Comparison of ENCODE assay signal across 20 cellular contexts in genomic region chr6:157181649-157182048, GRCh38.
DNase-seq lines count a peak whose midpoint lies in the region; ATAC-seq and TF ChIP-seq lines count a peak whose summit lies in the region.
"Had no signal": no experiment of that assay in that cellular context is flagged by ENCODE, and none has a peak within 500 bp of the region (broad histone marks: within the 10 kb centered on the region; RNA-seq: fewer than 3 reads in every experiment).

No MANE protein-coding gene starts in this region.

- TF ChIP-seq EP300 in stomach (IDR thresholded peaks at IDR 0.05): no peak

- H3K4me3 ChIP-seq in RWPE2 (ENCODE audit: severe bottlenecking) (no peak overlapping the region), stomach (no peak overlapping the region)
- H3K4me3 ChIP-seq: left ventricle myocardium inferior, neural progenitor cell, sigmoid colon had no signal

- 43 to 64% (median 49%) methylated on average over 2 to 5 of the region's 5 CpGs for WGBS in stomach, 5 donors

- no peaks in the 10 kb centered on the region for H3K27me3 ChIP-seq in RWPE2 (ENCODE audit: insufficient read depth, poor library complexity, severe bottlenecking)
- no peaks in the 10 kb centered on the region for H3K27me3 ChIP-seq in foreskin keratinocyte
- no peaks in the 10 kb centered on the region for H3K27me3 ChIP-seq in stomach
- H3K27me3 ChIP-seq: neural progenitor cell, sigmoid colon had no signal

- TF ChIP-seq CTCF in RWPE2 (IDR thresholded peaks at IDR 0.05; ENCODE audit: poor library complexity, severe bottlenecking) (no peak), foreskin keratinocyte (conservative IDR thresholded peaks at IDR 0.05) (no peak), stomach (IDR thresholded peaks at IDR 0.05) (no peak)

- TF ChIP-seq POLR2A in stomach (IDR thresholded peaks at IDR 0.05): no peak

- DNase-seq in HuH-7 (ENCODE audit: low spot score) (peak; percentile 30), RWPE2 (ENCODE audit: low spot score) (no peak), foreskin keratinocyte (peak; percentile 46 to 67), stomach (no peak), head of caudate nucleus (no peak)
- DNase-seq in activated naive CD4-positive, alpha-beta T cell treated with Interleukin-2 at 50 U/mL for 16 hours: no peak
- DNase-seq in activated CD8-positive, alpha-beta memory T cell treated with anti-CD3 and anti-CD28 coated beads, Interleukin-2, amount 50 U/mL, for 48 hours: no peak
- DNase-seq: activated CD4-positive, alpha-beta T cell treated with anti-CD3 and anti-CD28 coated beads for 1 hour; activated CD8-positive, alpha-beta memory T cell treated with anti-CD3 and anti-CD28 coated beads for 24 hours; CD4-positive, CD25-positive, alpha-beta regulatory T cell; effector memory CD8-positive, alpha-beta T cell; GOT3; KG1; left ventricle myocardium inferior; midbrain; NCI-H1930; NCI-H345; sigmoid colon; T-helper 1 cell had no signal

- peaks cover 25% of the 10 kb centered on the region for H3K36me3 ChIP-seq in RWPE2 (ENCODE audit: low read depth)
- peaks cover 19 to 60% (median 54%) of the 10 kb centered on the region in 4 donors for H3K36me3 ChIP-seq in stomach

- intact Hi-C loops in stomach (cut with DNase I; ENCODE audit: low total_unique reads) (loop anchor here (5.0 to 10.0 kb wide), 2 partner anchors 147 to 614 kb away; no protein-coding TSS in a partner anchor), head of caudate nucleus (cut with DNase I) (loop anchor here (5.0 to 10.0 kb wide), 2 partner anchors 144 to 497 kb away; no protein-coding TSS in a partner anchor)

- peaks cover 8% of the 10 kb centered on the region for H3K4me1 ChIP-seq in RWPE2 (ENCODE audit: insufficient read depth, poor library complexity, severe bottlenecking)
- H3K4me1 ChIP-seq in foreskin keratinocyte: no peaks in the 10 kb centered on the region
- H3K4me1 ChIP-seq in stomach: peaks cover 14 to 43% (median 25%) of the 10 kb centered on the region in 4 donors
- H3K4me1 ChIP-seq: neural progenitor cell had no signal

- no peak overlapping the region for H3K27ac ChIP-seq in RWPE2 (ENCODE audit: poor library complexity, severe bottlenecking)
- no peak overlapping the region for H3K27ac ChIP-seq in foreskin keratinocyte
- peak overlapping the region; percentile 47 to 71 (median 66) for H3K27ac ChIP-seq in stomach
- H3K27ac ChIP-seq: left ventricle myocardium inferior, neural progenitor cell, sigmoid colon had no signal

- peak; percentile 94 for ATAC-seq in RWPE2 (ENCODE audit: low read depth)
- peak; percentile 94 for ATAC-seq in foreskin keratinocyte
- ATAC-seq: effector memory CD8-positive, alpha-beta T cell had no signal

- no peaks in the 10 kb centered on the region for H3K9me3 ChIP-seq in RWPE2 (ENCODE audit: severe bottlenecking)
- H3K9me3 ChIP-seq in stomach: no peaks in the 10 kb centered on the region
- H3K9me3 ChIP-seq: left ventricle myocardium inferior, sigmoid colon had no signal

Comparison
In these comparisons a context has a peak if more than half of its experiments do, and no peak if none do; other contexts are left out.
1. DNase-seq: peak in HuH-7 (single experiment) and foreskin keratinocyte (2 of 2); none in RWPE2 (single experiment), stomach (single experiment), head of caudate nucleus (0 of 42), activated naive CD4-positive, alpha-beta T cell treated with Interleukin-2 at 50 U/mL for 16 hours (single experiment) and activated CD8-positive, alpha-beta memory T cell treated with anti-CD3 and anti-CD28 coated beads, Interleukin-2, amount 50 U/mL, for 48 hours (single experiment).
2. H3K27ac ChIP-seq: peak in stomach (5 of 5); none in RWPE2 (single experiment) and foreskin keratinocyte (single experiment).